In genomic region chr9:113349044-113349433, GRCh38 we compare ENCODE assay signal across 10 cellular contexts. TPM values are rescaled to one million over a fixed set of nuclear protein-coding genes. Genes with fewer than 3 reads are reported as not detected.
DNase-seq lines count a peak whose midpoint lies in the region; ATAC-seq and TF ChIP-seq lines count a peak whose summit lies in the region.
"Had no signal": no experiment of that assay in that cellular context is flagged by ENCODE, and none has a peak within 500 bp of the region (broad histone marks: within the 10 kb centered on the region; RNA-seq: fewer than 3 reads in every experiment).

No MANE protein-coding gene starts in this region.

- H3K36me3 ChIP-seq in HUES64 (ENCODE audit: insufficient read depth, low read length) = no peaks in the 10 kb centered on the region

- TF ChIP-seq CTCF in CD14-positive monocyte (IDR thresholded peaks at IDR 0.05) = no peak
- TF ChIP-seq CTCF in brain (conservative IDR thresholded peaks at IDR 0.05) = no peak

- DNase-seq in CD14-positive monocyte (ENCODE audit: low spot score) = no peak
- no peak for DNase-seq in natural killer cell treated with Interleukin-12 subunit alpha and Interleukin-12 subunit beta and Interleukin-15 and Interleukin-18, amount 100 ng/mL, for 72 hours (ENCODE audit: low spot score)
- no peak for DNase-seq in GDM1 (lab: John Stamatoyannopoulos, UW)
- DNase-seq in DMS53 treated with DMSO at 0.1 percent for 48 hours (lab: John Stamatoyannopoulos, UW; ENCODE audit: unreplicated experiment) = no peak
- no peak for DNase-seq in D341Med (ENCODE audit: low spot score)

- H3K27ac ChIP-seq in HUES64 (ENCODE audit: low read depth, low read length) = no peak overlapping the region
- H3K27ac ChIP-seq: epithelial cell of prostate had no signal

- peak overlapping the region; percentile 62 for H3K4me3 ChIP-seq in HUES64 (ENCODE audit: low read length)

- no peaks in the 10 kb centered on the region for H3K36me3 Mint-ChIP-seq in CD14-positive monocyte
- no peaks in the 10 kb centered on the region for H3K36me3 Mint-ChIP-seq in brain
- H3K36me3 Mint-ChIP-seq in natural killer cell treated with Interleukin-12 subunit alpha and Interleukin-12 subunit beta and Interleukin-15 and Interleukin-18, amount 100 ng/mL, for 72 hours = no peaks in the 10 kb centered on the region

- WGBS in HUES64 = 28% methylated on average over 12 of the region's 12 CpGs

- H3K4me3 Mint-ChIP-seq in CD14-positive monocyte (peak overlapping the region; percentile 72 to 86), brain (peak overlapping the region; percentile 59 to 83 (median 74))
- H3K4me3 Mint-ChIP-seq in natural killer cell treated with Interleukin-12 subunit alpha and Interleukin-12 subunit beta and Interleukin-15 and Interleukin-18, amount 100 ng/mL, for 72 hours = peak overlapping the region; percentile 72

- H3K27ac Mint-ChIP-seq in CD14-positive monocyte (no peak overlapping the region), brain (no peak overlapping the region)
- H3K27ac Mint-ChIP-seq in natural killer cell treated with Interleukin-12 subunit alpha and Interleukin-12 subunit beta and Interleukin-15 and Interleukin-18, amount 100 ng/mL, for 72 hours = peak overlapping the region in 1 of 2 donors; percentile 47

- H3K4me1 ChIP-seq in HUES64 (ENCODE audit: insufficient read depth, low read length) = peaks cover 15% of the 10 kb centered on the region

- no peak overlapping the region for H3K9ac ChIP-seq in HUES64 (ENCODE audit: low read depth, low read length)

- H3K27me3 ChIP-seq in HUES64 (ENCODE audit: insufficient read depth, low read length) = peaks cover 47% of the 10 kb centered on the region

- H3K4me1 Mint-ChIP-seq in CD14-positive monocyte (peaks cover 30% of the 10 kb centered on the region), brain (peaks cover 30% of the 10 kb centered on the region)
- peaks cover 30 to 34% of the 10 kb centered on the region in 2 donors for H3K4me1 Mint-ChIP-seq in natural killer cell treated with Interleukin-12 subunit alpha and Interleukin-12 subunit beta and Interleukin-15 and Interleukin-18, amount 100 ng/mL, for 72 hours (ENCODE audit: low read depth in 2 of 2)

- no peaks in the 10 kb centered on the region for H3K9me3 ChIP-seq in HUES64 (ENCODE audit: insufficient read depth, low read depth, low read length)

- intact Hi-C loops in CD14-positive monocyte (cut with micrococcal nuclease) = loop anchor here in 1 of 2 donors (10.0 kb wide), 1 partner anchor 56 kb away; the partner anchor contains the start of gene ALAD

- H3K9me3 Mint-ChIP-seq in CD14-positive monocyte (no peaks in the 10 kb centered on the region), brain (peaks cover 0 to 10% (median 0%) of the 10 kb centered on the region in 5 experiments)
- H3K9me3 Mint-ChIP-seq in natural killer cell treated with Interleukin-12 subunit alpha and Interleukin-12 subunit beta and Interleukin-15 and Interleukin-18, amount 100 ng/mL, for 72 hours = no peaks in the 10 kb centered on the region

- H3K27me3 Mint-ChIP-seq in CD14-positive monocyte (ENCODE audit: low read depth in 3 of 3) = peaks cover 8 to 14% (median 12%) of the 10 kb centered on the region in 3 donors
- H3K27me3 Mint-ChIP-seq in brain = peaks cover 66% of the 10 kb centered on the region
- H3K27me3 Mint-ChIP-seq in natural killer cell treated with Interleukin-12 subunit alpha and Interleukin-12 subunit beta and Interleukin-15 and Interleukin-18, amount 100 ng/mL, for 72 hours = no peaks in the 10 kb centered on the region

- ATAC-seq in natural killer cell treated with Interleukin-12 subunit alpha and Interleukin-12 subunit beta and Interleukin-15 and Interleukin-18, amount 100 ng/mL, for 72 hours = no peak
- no peak for ATAC-seq in HG03108 (IDR thresholded peaks at IDR 0.05; ENCODE audit: unreplicated experiment)

RNA-seq across cellular contexts. Expression of gene BSPRY, which starts 0.3 kb away (rescaled TPM):
- polyA plus RNA-seq in CD14-positive monocyte (under 1 TPM in 1 of 2 donors, not detected in 1; 0.16 TPM), brain (ENCODE audit: insufficient read depth, low read depth, low replicate concordance) (20.8 TPM)
- 1.6 TPM for polyA plus RNA-seq in HUES64 (2013, experiment 1 of 2)
- 1.7 TPM for polyA plus RNA-seq in HUES64 (2013, experiment 2 of 2)
- total RNA-seq in natural killer cell treated with Interleukin-12 subunit alpha and Interleukin-12 subunit beta and Interleukin-15 and Interleukin-18, amount 100 ng/mL, for 72 hours = 1 to 10 TPM; 2.5 to 5.0 TPM

RNA-seq across cellular contexts. Expression of gene WDR31, which starts 9.0 kb away (rescaled TPM):
- polyA plus RNA-seq in CD14-positive monocyte (under 1 TPM in 1 of 2 donors, not detected in 1; 0.11 TPM), brain (ENCODE audit: insufficient read depth, low read depth, low replicate concordance) (7.2 TPM)
- 0.30 TPM for polyA plus RNA-seq in HUES64 (2013, experiment 1 of 2)
- 0.95 TPM for polyA plus RNA-seq in HUES64 (2013, experiment 2 of 2)
- 1 to 10 TPM in 1 of 2 donors, under 1 TPM in 1; 0.83 to 1.4 TPM for total RNA-seq in natural killer cell treated with Interleukin-12 subunit alpha and Interleukin-12 subunit beta and Interleukin-15 and Interleukin-18, amount 100 ng/mL, for 72 hours

RNA-seq across cellular contexts. Expression of gene HDHD3, which starts 27.7 kb away (rescaled TPM):
- polyA plus RNA-seq in CD14-positive monocyte (1 to 10 TPM; 8.3 to 9.2 TPM), brain (ENCODE audit: insufficient read depth, low read depth, low replicate concordance) (26.3 TPM)
- polyA plus RNA-seq in HUES64 (2013, experiment 1 of 2) = 11.3 TPM
- 13.1 TPM for polyA plus RNA-seq in HUES64 (2013, experiment 2 of 2)
- total RNA-seq in natural killer cell treated with Interleukin-12 subunit alpha and Interleukin-12 subunit beta and Interleukin-15 and Interleukin-18, amount 100 ng/mL, for 72 hours = 10 to 100 TPM; 11.0 to 15.7 TPM

RNA-seq across cellular contexts. Expression of gene RNF183, which starts 45.9 kb away (rescaled TPM):
- polyA plus RNA-seq in CD14-positive monocyte = not detected
- not detected for polyA plus RNA-seq in HUES64 (2013, experiment 1 of 2)
- polyA plus RNA-seq in HUES64 (2013, experiment 2 of 2) = not detected
- polyA plus RNA-seq in brain (ENCODE audit: insufficient read depth, low read depth, low replicate concordance) = 6.0 TPM
- total RNA-seq in natural killer cell treated with Interleukin-12 subunit alpha and Interleukin-12 subunit beta and Interleukin-15 and Interleukin-18, amount 100 ng/mL, for 72 hours = not detected
- total RNA-seq: pulmonary artery endothelial cell had no signal

RNA-seq across cellular contexts. Expression of gene ALAD, which starts 52.0 kb away (rescaled TPM):
- polyA plus RNA-seq in CD14-positive monocyte (10 to 100 TPM; 17.1 to 24.6 TPM), brain (ENCODE audit: insufficient read depth, low read depth, low replicate concordance) (46.2 TPM)
- 7.9 TPM for polyA plus RNA-seq in HUES64 (2013, experiment 1 of 2)
- polyA plus RNA-seq in HUES64 (2013, experiment 2 of 2) = 12.4 TPM
- 10 to 100 TPM; 18.7 to 19.5 TPM for total RNA-seq in natural killer cell treated with Interleukin-12 subunit alpha and Interleukin-12 subunit beta and Interleukin-15 and Interleukin-18, amount 100 ng/mL, for 72 hours

Comparison
In these comparisons a context has a peak if more than half of its experiments do, and no peak if none do; other contexts are left out.
1. RNA of gene BSPRY, which starts 0.3 kb away (polyA plus RNA-seq): 20.8 TPM in brain (single experiment); 0.16 TPM in CD14-positive monocyte; every median in the first group is over 10 times any median in the second.
2. Peak in every context shown above with its lines, with median percentiles within 50 percentile points of each other: H3K4me3 Mint-ChIP-seq.